Comparison of ENCODE assay signal across 7 cellular contexts in the genomic region with DNA sequence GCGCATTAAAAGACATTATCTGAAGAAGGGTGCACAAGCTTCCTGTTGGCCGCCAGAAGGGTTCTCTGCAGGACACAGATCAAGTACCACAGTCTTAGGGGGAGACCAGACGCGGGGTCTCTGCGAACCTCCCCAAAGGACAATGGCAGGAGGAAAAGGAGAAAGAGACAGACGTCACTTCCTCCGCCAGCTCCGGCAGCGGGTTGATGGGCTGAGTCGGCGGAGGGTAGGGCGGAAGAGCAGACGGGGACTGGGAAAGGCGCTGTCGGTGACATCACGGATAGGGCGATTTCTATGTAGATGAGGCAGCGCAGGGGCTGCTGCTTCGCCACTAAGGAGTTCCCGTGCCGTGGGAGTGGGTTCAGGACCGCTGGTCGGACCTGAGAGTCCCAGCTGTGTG. TPM values are rescaled to one million over a fixed set of nuclear protein-coding genes. Genes with fewer than 3 reads are reported as not detected.
DNase-seq lines count a peak whose midpoint lies in the region; ATAC-seq and TF ChIP-seq lines count a peak whose summit lies in the region.
"Not testable (repeated sequence)": the region's sequence is repeated elsewhere in the genome, so short reads cannot be mapped to it uniquely, and the experiment has no call there.

No MANE protein-coding gene starts in this region.

- not testable (repeated sequence) for H3K9me3 ChIP-seq in smooth muscle cell (replicated peaks; ENCODE audit: low read depth)

- not testable (repeated sequence) for TF ChIP-seq CTCF in smooth muscle cell (IDR thresholded peaks at IDR 0.05; ENCODE audit: borderline replicate concordance, insufficient read depth, poor library complexity, severe bottlenecking)

- H3K4me3 ChIP-seq in smooth muscle cell: peak overlapping the region; percentile 41

- 4% methylated on average over 18 of the region's 23 CpGs for WGBS in smooth muscle cell (ENCODE audit: low lambda C conversion rate)

- H3K36me3 Mint-ChIP-seq in activated CD4-positive, alpha-beta memory T cell treated with anti-CD3 and anti-CD28 coated beads for 36 hours: not testable (repeated sequence)

- not testable (repeated sequence) for H3K4me1 ChIP-seq in smooth muscle cell (ENCODE audit: low read depth)

- H4K20me1 ChIP-seq in smooth muscle cell (ENCODE audit: low read depth): not testable (repeated sequence)

- H3K27me3 Mint-ChIP-seq in activated CD4-positive, alpha-beta memory T cell treated with anti-CD3 and anti-CD28 coated beads for 36 hours: not testable (repeated sequence)

- H3K27me3 ChIP-seq in smooth muscle cell (ENCODE audit: low read depth): not testable (repeated sequence)

- peak overlapping the region; percentile 88 for H3K27ac ChIP-seq in smooth muscle cell (ENCODE audit: low read depth)

- peak overlapping the region; percentile 95 for H3K27ac Mint-ChIP-seq in activated CD4-positive, alpha-beta memory T cell treated with anti-CD3 and anti-CD28 coated beads for 36 hours

- not testable (repeated sequence) for H2AFZ ChIP-seq in smooth muscle cell (ENCODE audit: low read depth)

- peak in 73 of 76 experiments; percentile 4 to 91 (median 70) for DNase-seq in HUDEP-2 (lab: John Stamatoyannopoulos, UW; ENCODE audit: unreplicated experiment in 76 of 76)
- DNase-seq in NOMO-1 treated with DMSO at 0.1 percent for 48 hours (lab: John Stamatoyannopoulos, UW; ENCODE audit: unreplicated experiment): peak; percentile 89
- peak; percentile 91 for DNase-seq in activated CD4-positive, alpha-beta memory T cell treated with anti-CD3 and anti-CD28 coated beads for 36 hours
- DNase-seq in cerebellar nuclear complex (lab: John Stamatoyannopoulos, UW): peak; percentile 45 to 79
- peak; percentile 67 for DNase-seq in kidney glomerular epithelial cell (lab: John Stamatoyannopoulos, UW)
- DNase-seq in smooth muscle cell (lab: John Stamatoyannopoulos, UW; ENCODE audit: unreplicated experiment): peak; percentile 35

- ATAC-seq in GM19035 (IDR thresholded peaks at IDR 0.05; ENCODE audit: unreplicated experiment): peak; percentile 51

- peak overlapping the region; percentile 75 for H3K4me2 ChIP-seq in smooth muscle cell

- H3F3A ChIP-seq in smooth muscle cell (ENCODE audit: low read depth): not testable (repeated sequence)

- intact Hi-C loops in activated CD4-positive, alpha-beta memory T cell treated with anti-CD3 and anti-CD28 coated beads for 36 hours (cut with micrococcal nuclease): loop anchor here (10.0 kb wide), 1 partner anchor 147 kb away; no protein-coding TSS in a partner anchor

- H3K9me3 Mint-ChIP-seq in activated CD4-positive, alpha-beta memory T cell treated with anti-CD3 and anti-CD28 coated beads for 36 hours: not testable (repeated sequence)

- H3K9ac ChIP-seq in smooth muscle cell (ENCODE audit: low read depth): peak overlapping the region; percentile 47

- CTCF ChIA-PET in activated CD4-positive, alpha-beta memory T cell treated with anti-CD3 and anti-CD28 coated beads for 36 hours (lab: Charles Lee): not testable (repeated sequence)

- H3K36me3 ChIP-seq in smooth muscle cell (ENCODE audit: low read depth): not testable (repeated sequence)

- H3K79me2 ChIP-seq in smooth muscle cell (ENCODE audit: low read depth): not testable (repeated sequence)

- peak overlapping the region; percentile 85 for H3K4me3 Mint-ChIP-seq in activated CD4-positive, alpha-beta memory T cell treated with anti-CD3 and anti-CD28 coated beads for 36 hours

- not testable (repeated sequence) for H3K4me1 Mint-ChIP-seq in activated CD4-positive, alpha-beta memory T cell treated with anti-CD3 and anti-CD28 coated beads for 36 hours (ENCODE audit: low read depth)

- POLR2A ChIA-PET in activated CD4-positive, alpha-beta memory T cell treated with anti-CD3 and anti-CD28 coated beads for 36 hours (lab: Charles Lee): interaction anchor here (1.0 to 1.7 kb wide), 4 partner anchors 119 to 259 kb away, joined by 3 to 30 read pairs (median 21); no protein-coding TSS in a partner anchor

RNA-seq across cellular contexts. Expression of a gene that starts 39.0 kb away (rescaled TPM):
- total RNA-seq in activated CD4-positive, alpha-beta memory T cell treated with anti-CD3 and anti-CD28 coated beads for 36 hours: under 1 TPM; 0.12 to 0.14 TPM
- total RNA-seq in smooth muscle cell: not detected in 2 replicates
- polyA plus RNA-seq in smooth muscle cell: 0.12 TPM in 1 of 2 replicates, not detected in the other

Comparison
In these comparisons a context has a peak if more than half of its experiments do, and no peak if none do; other contexts are left out.
1. Peak in every context shown above with its lines: DNase-seq, ATAC-seq, H3K4me3 ChIP-seq and H3K27ac ChIP-seq.
2. DNase-seq: peak in every context shown above with its lines; median percentile 91 in activated CD4-positive, alpha-beta memory T cell treated with anti-CD3 and anti-CD28 coated beads for 36 hours; 89 in NOMO-1 treated with DMSO at 0.1 percent for 48 hours; 70 in HUDEP-2; 67 in kidney glomerular epithelial cell; 62 in cerebellar nuclear complex; 35 in smooth muscle cell.